ENCODE assay signal across 14 cellular contexts in genomic region chr2:215835641-215836040, GRCh38.
"Had no signal": no experiment of that assay in that cellular context is flagged by ENCODE, and none has a peak within 500 bp of the region (broad histone marks: within the 10 kb centered on the region; RNA-seq: fewer than 3 reads in every experiment).

No MANE protein-coding gene starts in this region.

- H3K4me1 ChIP-seq: breast epithelium had no signal

- H3K27ac Mint-ChIP-seq: activated naive CD8-positive, alpha-beta T cell treated with anti-CD3 and anti-CD28 coated beads, Interleukin-2, amount 10 ng/mL, durations not matched to agents 7 days and 5 days; neural progenitor cell had no signal

- H3K27me3 ChIP-seq: breast epithelium, dorsolateral prefrontal cortex, esophagus muscularis mucosa, neural progenitor cell had no signal

- H3K36me3 ChIP-seq: breast epithelium, esophagus muscularis mucosa, neural progenitor cell had no signal

- H3K4me3 ChIP-seq: breast epithelium, dorsolateral prefrontal cortex, esophagus muscularis mucosa, neural progenitor cell had no signal

- H3K36me3 Mint-ChIP-seq: activated naive CD8-positive, alpha-beta T cell treated with anti-CD3 and anti-CD28 coated beads, Interleukin-2, amount 10 ng/mL, durations not matched to agents 7 days and 5 days; neural progenitor cell had no signal

- H3K4me3 Mint-ChIP-seq: activated naive CD8-positive, alpha-beta T cell treated with anti-CD3 and anti-CD28 coated beads, Interleukin-2, amount 10 ng/mL, durations not matched to agents 7 days and 5 days; neural progenitor cell had no signal

- H3K9me3 Mint-ChIP-seq: neural progenitor cell had no signal

- H3K9me3 ChIP-seq: breast epithelium, esophagus muscularis mucosa had no signal

- DNase-seq: activated CD4-positive, alpha-beta T cell treated with anti-CD3 and anti-CD28 coated beads, Interleukin-2, amount 50 U/mL, for 48 hours; activated CD4-positive, CD25-positive, alpha-beta regulatory T cell treated with anti-CD3 and anti-CD28 coated beads, Interleukin-2, amount 50 U/mL, for 72 hours; activated gamma-delta T cell; activated naive CD8-positive, alpha-beta T cell treated with anti-CD3 and anti-CD28 coated beads, Interleukin-2, amount 10 ng/mL, durations not matched to agents 7 days and 5 days; activated T-cell treated with anti-CD3 and anti-CD28 coated beads, Interleukin-2, amount 50 U/mL, for 48 hours; anterior cingulate cortex; dorsolateral prefrontal cortex; head of caudate nucleus; right cardiac atrium; stimulated activated naive CD4-positive, alpha-beta T cell treated with Interleukin-2 at 50 U/mL for 16 hours; SW 1271 had no signal

- H3K9ac ChIP-seq: neural progenitor cell had no signal

- H3K27ac ChIP-seq: breast epithelium, esophagus muscularis mucosa, neural progenitor cell had no signal

- ATAC-seq: right cardiac atrium had no signal
